In the genomic region with DNA sequence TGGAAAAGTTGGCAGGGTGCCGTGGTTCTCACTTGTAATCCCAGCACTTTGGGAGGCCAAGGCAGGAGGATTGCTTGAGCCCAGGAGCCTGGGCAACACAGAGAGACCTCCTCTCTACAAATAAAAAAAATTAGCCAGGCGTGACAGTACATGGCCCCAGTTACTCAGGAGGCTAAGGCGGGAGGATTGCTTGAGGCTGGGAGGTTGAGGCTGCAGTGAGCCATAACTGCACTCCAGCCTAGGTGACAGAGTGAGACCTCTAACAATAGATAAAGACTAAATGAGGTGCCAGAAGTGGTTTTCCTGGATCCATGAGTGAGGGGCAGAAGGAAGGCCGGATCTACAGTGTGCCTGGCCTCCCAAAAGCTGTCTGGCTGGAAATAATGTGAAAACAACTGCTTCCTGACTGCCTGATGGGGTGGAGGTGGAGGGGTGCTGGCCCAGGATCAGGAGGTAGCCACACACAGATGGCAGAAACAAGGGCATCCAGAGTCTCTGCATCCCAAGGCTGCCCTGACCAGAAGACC, we compare ENCODE assay signal across 20 cellular contexts. TPM values are rescaled to one million over a fixed set of nuclear protein-coding genes. Genes with fewer than 3 reads are reported as not detected.
DNase-seq lines count a peak whose midpoint lies in the region; ATAC-seq, FAIRE-seq and TF ChIP-seq lines count a peak whose summit lies in the region.
"Had no signal": no experiment of that assay in that cellular context is flagged by ENCODE, and none has a peak within 500 bp of the region (broad histone marks: within the 10 kb centered on the region; RNA-seq: fewer than 3 reads in every experiment).

No MANE protein-coding gene starts in this region.

- H3K27ac Mint-ChIP-seq in Caco-2 (ENCODE audit: unreplicated experiment): no peak overlapping the region
- H3K27ac Mint-ChIP-seq in progenitor cell of endocrine pancreas: no peak overlapping the region
- H3K27ac Mint-ChIP-seq: activated CD8-positive, alpha-beta memory T cell treated with anti-CD3 and anti-CD28 coated beads, Interleukin-2, amount 10 ng/mL, durations not matched to agents 7 days and 5 days; B cell; natural killer cell; stimulated activated naive CD8-positive, alpha-beta T cell treated with anti-CD3 and anti-CD28 coated beads, Interleukin-15, amount 100 ng/mL, for 72 hours; WTC11 had no signal

- H3K36me3 Mint-ChIP-seq in Caco-2 (ENCODE audit: insufficient read depth, unreplicated experiment): peaks cover 45% of the 10 kb centered on the region
- peaks cover 3% of the 10 kb centered on the region for H3K36me3 Mint-ChIP-seq in progenitor cell of endocrine pancreas (ENCODE audit: insufficient read depth)
- H3K36me3 Mint-ChIP-seq: activated CD8-positive, alpha-beta memory T cell treated with anti-CD3 and anti-CD28 coated beads, Interleukin-2, amount 10 ng/mL, durations not matched to agents 7 days and 5 days; natural killer cell; WTC11 had no signal

- H3K27me3 Mint-ChIP-seq in Caco-2 (ENCODE audit: insufficient read depth, unreplicated experiment): no peaks in the 10 kb centered on the region
- no peaks in the 10 kb centered on the region for H3K27me3 Mint-ChIP-seq in progenitor cell of endocrine pancreas

- no TSS peak for BruUV-seq in Caco-2 (replicated peaks; lab: Mats Ljungman, UMichigan)

- H3K27ac ChIP-seq in fibroblast of lung (ENCODE audit: insufficient read depth, low read length): no peak overlapping the region

- peak overlapping the region; percentile 33 for H3K4me2 ChIP-seq in fibroblast of lung (ENCODE audit: extremely low read depth, insufficient read depth, low read length)

- DNase-seq in Caco-2 (no peak), fibroblast of lung (ENCODE audit: low read depth in 2 of 2) (no peak), progenitor cell of endocrine pancreas (ENCODE audit: low spot score, unreplicated experiment) (no peak), RCC 7860 (ENCODE audit: low spot score) (no peak), kidney tubule cell (ENCODE audit: low spot score) (no peak)
- no peak for DNase-seq in activated naive CD4-positive, alpha-beta T cell treated with anti-CD3 and anti-CD28 coated beads, Interleukin-2, amount 50 U/mL, for 16 hours
- DNase-seq: activated CD8-positive, alpha-beta memory T cell treated with anti-CD3 and anti-CD28 coated beads, Interleukin-2, amount 10 ng/mL, durations not matched to agents 7 days and 5 days; activated naive CD4-positive, alpha-beta T cell treated with Interleukin-2 at 50 U/mL for 16 hours; DMS79; HCEC 1CT; KG1; left colon; natural killer cell; NCI-H146; NCI-H510A; stimulated activated naive CD8-positive, alpha-beta T cell treated with anti-CD3 and anti-CD28 coated beads, Interleukin-15, amount 100 ng/mL, for 72 hours had no signal

- CTCF ChIA-PET in Caco-2 (lab: Charles Lee): interaction anchor here (0.7 kb wide), 1 partner anchor 139 kb away, joined by 3 read pairs; no protein-coding TSS in a partner anchor

- TF ChIP-seq CTCF in Caco-2 (IDR thresholded peaks at IDR 0.05; ENCODE audit: insufficient read depth in 1 of 2, low read depth in 1 of 2, low read length in 1 of 2, severe bottlenecking in 1 of 2, unreplicated experiment in 1 of 2) (no peak), WI38 (IDR thresholded peaks at IDR 0.05; ENCODE audit: low read depth, low read length) (no peak), fibroblast of lung (conservative IDR thresholded peaks at IDR 0.05 in 1 of 2, IDR thresholded peaks at IDR 0.05 in 1 of 2; ENCODE audit: low read depth in 1 of 2, low read length in 2 of 2) (no peak), progenitor cell of endocrine pancreas (IDR thresholded peaks at IDR 0.05; ENCODE audit: unreplicated experiment) (no peak)

- H3K27me3 ChIP-seq in Caco-2 (replicated peaks; ENCODE audit: control insufficient read depth, insufficient read depth, low read length): no peaks in the 10 kb centered on the region
- H3K27me3 ChIP-seq in fibroblast of lung (ENCODE audit: control insufficient read depth, insufficient read depth, low read length): no peaks in the 10 kb centered on the region

- intact Hi-C loops in Caco-2 (cut with micrococcal nuclease; ENCODE audit: unreplicated experiment): no loop called here

- H4K20me1 ChIP-seq in fibroblast of lung (ENCODE audit: control insufficient read depth, extremely low read depth, insufficient read depth, low read length): peaks cover 2% of the 10 kb centered on the region

- H3K4me3 ChIP-seq in Caco-2 (ENCODE audit: low read depth, low read length) (no peak overlapping the region), WI38 (ENCODE audit: low read depth, low read length) (peak overlapping the region; percentile 89), fibroblast of lung (replicated peaks in 1 of 4; ENCODE audit: control extremely low read depth in 1 of 4, insufficient read depth in 1 of 4, low read depth in 3 of 4, low read length in 4 of 4) (peak overlapping the region in 2 of 4 experiments; percentile 15 to 88)

- H3K4me1 Mint-ChIP-seq in Caco-2 (ENCODE audit: low read depth, unreplicated experiment) (peaks cover 34% of the 10 kb centered on the region), progenitor cell of endocrine pancreas (ENCODE audit: low read depth) (peaks cover 40% of the 10 kb centered on the region)

- H3K79me2 ChIP-seq in fibroblast of lung (ENCODE audit: control insufficient read depth, insufficient read depth, low read length): peaks cover 88% of the 10 kb centered on the region

- POLR2A ChIA-PET in Caco-2 (lab: Charles Lee): no interaction called here

- ATAC-seq in GM18867 (IDR thresholded peaks at IDR 0.05; ENCODE audit: unreplicated experiment): no peak
- ATAC-seq: activated CD8-positive, alpha-beta memory T cell treated with anti-CD3 and anti-CD28 coated beads, Interleukin-2, amount 10 ng/mL, durations not matched to agents 7 days and 5 days; left colon; natural killer cell; stimulated activated naive CD8-positive, alpha-beta T cell treated with anti-CD3 and anti-CD28 coated beads, Interleukin-15, amount 100 ng/mL, for 72 hours; WTC11 had no signal

- H3K9me3 ChIP-seq in Caco-2: no peaks in the 10 kb centered on the region
- H3K9me3 ChIP-seq in fibroblast of lung (ENCODE audit: control insufficient read depth, insufficient read depth, low read depth, low read length): no peaks in the 10 kb centered on the region

- peaks cover 36% of the 10 kb centered on the region for H3K4me1 ChIP-seq in Caco-2
- peaks cover 22% of the 10 kb centered on the region for H3K4me1 ChIP-seq in fibroblast of lung (ENCODE audit: control insufficient read depth, extremely low read depth, insufficient read depth, low read length)

- no peak overlapping the region for H2AFZ ChIP-seq in fibroblast of lung (ENCODE audit: low read length)

- H3K4me3 Mint-ChIP-seq in Caco-2 (ENCODE audit: unreplicated experiment): peak overlapping the region; percentile 1
- peak overlapping the region; percentile 82 for H3K4me3 Mint-ChIP-seq in progenitor cell of endocrine pancreas (ENCODE audit: low read depth)
- H3K4me3 Mint-ChIP-seq: activated CD8-positive, alpha-beta memory T cell treated with anti-CD3 and anti-CD28 coated beads, Interleukin-2, amount 10 ng/mL, durations not matched to agents 7 days and 5 days; B cell; natural killer cell; stimulated activated naive CD8-positive, alpha-beta T cell treated with anti-CD3 and anti-CD28 coated beads, Interleukin-15, amount 100 ng/mL, for 72 hours had no signal

- no peak overlapping the region for H3K9ac ChIP-seq in fibroblast of lung (ENCODE audit: insufficient read depth, low read length)

- no peaks in the 10 kb centered on the region for H3K36me3 ChIP-seq in Caco-2 (ENCODE audit: control insufficient read depth, insufficient read depth, low read length)
- no peaks in the 10 kb centered on the region for H3K36me3 ChIP-seq in fibroblast of lung (ENCODE audit: control insufficient read depth, insufficient read depth, low read length)

- H3K9me3 Mint-ChIP-seq in Caco-2 (ENCODE audit: unreplicated experiment) (no peaks in the 10 kb centered on the region), progenitor cell of endocrine pancreas (ENCODE audit: low read depth) (no peaks in the 10 kb centered on the region)
- H3K9me3 Mint-ChIP-seq: natural killer cell; stimulated activated naive CD8-positive, alpha-beta T cell treated with anti-CD3 and anti-CD28 coated beads, Interleukin-15, amount 100 ng/mL, for 72 hours; WTC11 had no signal

- no peak for FAIRE-seq in RCC 7860 (lab: Jason Lieb, UNC)

RNA-seq across cellular contexts. Expression of gene SHB, which starts 4.1 kb away (rescaled TPM):
- 18.3 and 18.4 TPM in 2 replicates for total RNA-seq in Caco-2 (2022)
- 12.6 and 13.9 TPM in 2 replicates for total RNA-seq in fibroblast of lung
- 9.9 and 16.9 TPM in 2 replicates for polyA plus RNA-seq in fibroblast of lung
- 13.0 and 21.1 TPM in 2 replicates for polyA plus RNA-seq in fibroblast of lung (2012)
- polyA minus RNA-seq in fibroblast of lung (ENCODE audit: low replicate concordance): 16.5 and 24.5 TPM in 2 replicates
- total RNA-seq in progenitor cell of endocrine pancreas: 22.5 and 23.9 TPM in 2 replicates
